Comparison of ENCODE assay signal across 7 cellular contexts in the genomic region with DNA sequence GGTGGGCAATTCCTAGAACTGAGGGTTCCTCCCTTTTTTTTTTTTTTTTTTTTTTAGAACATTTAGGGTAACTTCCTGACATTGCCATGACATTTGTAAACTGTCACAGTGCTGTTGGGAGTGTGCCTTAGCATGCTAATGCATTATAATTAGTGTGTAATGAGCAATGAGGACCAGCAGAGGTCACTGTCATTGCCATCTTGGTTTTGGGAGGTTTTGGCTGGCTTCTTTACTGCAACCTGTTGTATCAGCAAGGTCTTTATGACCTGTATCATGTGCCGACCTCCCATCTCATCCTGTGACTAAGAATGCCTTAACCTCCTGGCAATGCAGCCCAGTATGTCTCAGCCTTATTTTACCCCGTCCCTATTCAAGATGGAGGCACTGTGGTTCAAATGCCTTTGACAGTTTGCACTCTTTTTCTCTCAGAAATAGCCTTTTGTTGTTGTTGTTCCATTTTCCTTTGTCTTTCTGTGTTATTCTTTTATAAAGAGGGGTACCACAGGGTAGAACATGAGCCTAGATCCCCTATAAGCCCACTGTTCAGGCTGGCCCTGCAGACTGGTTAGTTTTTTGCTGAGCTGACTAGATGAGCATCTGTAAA.
A peak's percentile ranks its signal among the peaks of the same experiment; 100 is the strongest.
DNase-seq lines count a peak whose midpoint lies in the region; ATAC-seq and TF ChIP-seq lines count a peak whose summit lies in the region.

No MANE protein-coding gene starts in this region.

- H3K9me3 Mint-ChIP-seq in neural crest cell, result no peaks in the 10 kb centered on the region

- ATAC-seq in GM19035 (IDR thresholded peaks at IDR 0.05; ENCODE audit: unreplicated experiment), result peak; percentile 56

- no peaks in the 10 kb centered on the region for H3K36me3 ChIP-seq in H7 (replicated peaks; ENCODE audit: control insufficient read depth, insufficient read depth, low read length)

- H3K4me3 ChIP-seq in H7 (ENCODE audit: insufficient read depth, low read depth, low read length), result no peak overlapping the region

- peak; percentile 65 for TF ChIP-seq CTCF in neural crest cell (conservative IDR thresholded peaks at IDR 0.05)

- H3K4me1 Mint-ChIP-seq in neural crest cell, result no peaks in the 10 kb centered on the region

- peaks cover 15% of the 10 kb centered on the region for H3K27me3 Mint-ChIP-seq in neural crest cell (ENCODE audit: low read depth)

- no peak overlapping the region for H3K27ac Mint-ChIP-seq in neural crest cell (ENCODE audit: unreplicated experiment)

- H3K27me3 ChIP-seq in H7 (ENCODE audit: control insufficient read depth, insufficient read depth, low read length), result no peaks in the 10 kb centered on the region

- H3K36me3 Mint-ChIP-seq in neural crest cell (ENCODE audit: low read depth), result no peaks in the 10 kb centered on the region

- peak; percentile 30 for DNase-seq in EH (ENCODE audit: low read depth)
- peak; percentile 8 for DNase-seq in NCI-H1092 treated with DMSO at 0.1 percent for 48 hours (lab: John Stamatoyannopoulos, UW)
- DNase-seq in central memory CD4-positive, alpha-beta T cell, result peak; percentile 43
- peak; percentile 10 for DNase-seq in neural crest cell (ENCODE audit: low read depth, low spot score)
- no peak for DNase-seq in NCI-H510A treated with DMSO at 0.1 percent for 48 hours (lab: John Stamatoyannopoulos, UW)
- no peak for DNase-seq in H7

- H3K4me3 Mint-ChIP-seq in neural crest cell, result no peak overlapping the region

Comparison
In these comparisons a context has a peak if more than half of its experiments do, and no peak if none do; other contexts are left out.
1. DNase-seq: peak in EH (single experiment), NCI-H1092 treated with DMSO at 0.1 percent for 48 hours (single experiment), central memory CD4-positive, alpha-beta T cell (single experiment) and neural crest cell (single experiment); none in NCI-H510A treated with DMSO at 0.1 percent for 48 hours (single experiment) and H7 (single experiment).